Comparison of ENCODE assay signal across 27 cellular contexts in genomic region chr15:99979371-99979770, GRCh38.
"Had no signal": no experiment of that assay in that cellular context is flagged by ENCODE, and none has a peak within 500 bp of the region (broad histone marks: within the 10 kb centered on the region; RNA-seq: fewer than 3 reads in every experiment).

No MANE protein-coding gene starts in this region.

- FAIRE-seq: endometrium, islet of Langerhans, keratinocyte had no signal

- ATAC-seq: effector memory CD8-positive, alpha-beta T cell; esophagus mucosa; gastrocnemius medialis; heart right ventricle; left colon; left lobe of liver; lower lobe of right lung; mucosa of descending colon had no signal

- H3K36me3 ChIP-seq: colonic mucosa, esophagus squamous epithelium, gastrocnemius medialis, heart right ventricle, left ventricle myocardium inferior, lower lobe of right lung had no signal

- H3K9me3 ChIP-seq: colonic mucosa, esophagus squamous epithelium, gastrocnemius medialis, heart right ventricle, left ventricle myocardium inferior, lower lobe of right lung, mucosa of descending colon had no signal

- DNase-seq: colonic mucosa; cortex of kidney; effector CD8-positive, alpha-beta T cell; effector memory CD8-positive, alpha-beta T cell; endodermal cell; erythroblast; esophagus squamous epithelium; foreskin fibroblast; foreskin melanocyte; gastrocnemius medialis; glutamatergic neuron; head of caudate nucleus; heart right ventricle; hippocampal formation; kidney glomerular epithelial cell; left colon; left ventricle myocardium inferior; lower lobe of right lung; mesenchymal stem cell; mucosa of descending colon; naive B cell had no signal

- H3K27ac ChIP-seq: colonic mucosa, epithelial cell of prostate, esophagus squamous epithelium, gastrocnemius medialis, heart right ventricle, left ventricle myocardium inferior, lower lobe of right lung had no signal

- H3K4me3 ChIP-seq: colonic mucosa, esophagus squamous epithelium, gastrocnemius medialis, heart right ventricle, left ventricle myocardium inferior, lower lobe of right lung, mucosa of descending colon had no signal

- H3K4me1 ChIP-seq: colonic mucosa had no signal

- H3K27me3 ChIP-seq: colonic mucosa, esophagus squamous epithelium, gastrocnemius medialis, heart right ventricle had no signal
